34 cellular contexts compared by ENCODE assay signal in the genomic region with DNA sequence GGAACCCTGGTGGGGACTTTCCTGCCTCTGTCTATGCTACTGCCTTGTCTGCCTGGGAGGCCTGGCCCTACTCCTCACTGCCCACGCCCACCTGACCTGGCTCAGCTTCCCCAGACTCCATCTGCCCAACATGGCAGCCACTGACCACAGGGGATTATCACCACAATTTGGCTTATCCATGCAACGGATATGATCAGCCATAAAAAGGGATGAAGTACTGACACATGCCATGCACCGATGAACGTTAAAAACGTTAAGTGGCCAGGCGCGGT. TPM values are rescaled to one million over a fixed set of nuclear protein-coding genes. Genes with fewer than 3 reads are reported as not detected.
"Had no signal": no experiment of that assay in that cellular context is flagged by ENCODE, and none has a peak within 500 bp of the region (broad histone marks: within the 10 kb centered on the region; RNA-seq: fewer than 3 reads in every experiment).

No MANE protein-coding gene starts in this region.

- H3K27me3 ChIP-seq: ascending aorta, MG63, Peyer's patch had no signal

- H3K36me3 Mint-ChIP-seq: activated CD8-positive, alpha-beta memory T cell treated with anti-CD3 and anti-CD28 coated beads, Interleukin-2, amount 10 ng/mL, durations not matched to agents 7 days and 5 days; activated naive CD4-positive, alpha-beta T cell treated with anti-CD3 and anti-CD28 coated beads, Interleukin-2, amount 10 ng/mL, durations not matched to agents 7 days and 5 days; activated naive CD8-positive, alpha-beta T cell had no signal

- ATAC-seq: activated CD8-positive, alpha-beta memory T cell treated with anti-CD3 and anti-CD28 coated beads, Interleukin-2, amount 10 ng/mL, durations not matched to agents 7 days and 5 days; PC-3; Right ventricle myocardium inferior had no signal

- H3K27ac Mint-ChIP-seq: activated CD4-positive, alpha-beta memory T cell treated with anti-CD3 and anti-CD28 coated beads, Interleukin-2, amount 10 ng/mL, durations not matched to agents 7 days and 5 days; activated CD8-positive, alpha-beta memory T cell treated with anti-CD3 and anti-CD28 coated beads, Interleukin-2, amount 10 ng/mL, durations not matched to agents 7 days and 5 days; activated naive CD4-positive, alpha-beta T cell treated with anti-CD3 and anti-CD28 coated beads, Interleukin-2, amount 10 ng/mL, durations not matched to agents 7 days and 5 days; activated naive CD8-positive, alpha-beta T cell had no signal

- H3K27ac ChIP-seq: ascending aorta, Peyer's patch, WERI-Rb-1 had no signal

- H3K9me3 Mint-ChIP-seq: activated CD4-positive, alpha-beta memory T cell treated with anti-CD3 and anti-CD28 coated beads, Interleukin-2, amount 10 ng/mL, durations not matched to agents 7 days and 5 days; activated naive CD4-positive, alpha-beta T cell treated with anti-CD3 and anti-CD28 coated beads, Interleukin-2, amount 10 ng/mL, durations not matched to agents 7 days and 5 days had no signal

- H3K9me3 ChIP-seq: ascending aorta, MG63, Peyer's patch had no signal

- H3K4me3 ChIP-seq: ascending aorta, MG63, Peyer's patch had no signal

- H3K4me1 ChIP-seq: ascending aorta had no signal

- H3K36me3 ChIP-seq: ascending aorta, MG63, Peyer's patch, WERI-Rb-1 had no signal

- H3K4me1 Mint-ChIP-seq: activated CD4-positive, alpha-beta memory T cell treated with anti-CD3 and anti-CD28 coated beads, Interleukin-2, amount 10 ng/mL, durations not matched to agents 7 days and 5 days; activated CD8-positive, alpha-beta memory T cell treated with anti-CD3 and anti-CD28 coated beads, Interleukin-2, amount 10 ng/mL, durations not matched to agents 7 days and 5 days; activated naive CD4-positive, alpha-beta T cell treated with anti-CD3 and anti-CD28 coated beads, Interleukin-2, amount 10 ng/mL, durations not matched to agents 7 days and 5 days had no signal

- DNase-seq: activated CD4-positive, alpha-beta memory T cell treated with anti-CD3 and anti-CD28 coated beads, Interleukin-2, amount 10 ng/mL, durations not matched to agents 7 days and 5 days; activated CD4-positive, alpha-beta T cell treated with anti-CD3 and anti-CD28 coated beads for 1 hour; activated CD4-positive, alpha-beta T cell treated with anti-CD3 and anti-CD28 coated beads for 48 hours; activated CD4-positive, CD25-positive, alpha-beta regulatory T cell; activated CD8-positive, alpha-beta memory T cell treated with anti-CD3 and anti-CD28 coated beads for 24 hours; activated CD8-positive, alpha-beta memory T cell treated with anti-CD3 and anti-CD28 coated beads, Interleukin-2, amount 10 ng/mL, durations not matched to agents 7 days and 5 days; activated CD8-positive, alpha-beta memory T cell treated with anti-CD3 and anti-CD28 coated beads, Interleukin-2, amount 50 U/mL, for 48 hours; activated effector memory CD4-positive, alpha-beta T cell treated with Interleukin-2 at 50 U/mL for 16 hours; activated naive CD4-positive, alpha-beta T cell treated with anti-CD3 and anti-CD28 coated beads, Interleukin-2, amount 10 ng/mL, durations not matched to agents 7 days and 5 days; activated T-cell treated with anti-CD3 and anti-CD28 coated beads, Interleukin-2, amount 50 U/mL, for 48 hours; amygdala; central memory CD4-positive, alpha-beta T cell; Karpas-422; MG63; NCI-H1048; NCI-H1105 treated with DMSO at 0.1 percent for 48 hours; NCI-H1436; NCI-H1694; NCI-H1930; NCI-H2081 treated with DMSO at 0.1 percent for 48 hours; NCI-H345; NCI-H524 treated with DMSO at 0.1 percent for 48 hours; PC-3; RPMI8226; SW 1271; T-helper 1 cell; T-helper 2 cell; T-helper 9 cell; WERI-Rb-1 had no signal

- H3K4me3 Mint-ChIP-seq: activated CD4-positive, alpha-beta memory T cell treated with anti-CD3 and anti-CD28 coated beads, Interleukin-2, amount 10 ng/mL, durations not matched to agents 7 days and 5 days; activated CD8-positive, alpha-beta memory T cell treated with anti-CD3 and anti-CD28 coated beads, Interleukin-2, amount 10 ng/mL, durations not matched to agents 7 days and 5 days; activated naive CD4-positive, alpha-beta T cell treated with anti-CD3 and anti-CD28 coated beads, Interleukin-2, amount 10 ng/mL, durations not matched to agents 7 days and 5 days; activated naive CD8-positive, alpha-beta T cell had no signal

RNA-seq across cellular contexts. Expression of gene KCNF1, which starts 5.9 kb away (rescaled TPM):
- total RNA-seq: activated CD4-positive, alpha-beta memory T cell treated with anti-CD3 and anti-CD28 coated beads, Interleukin-2, amount 10 ng/mL, durations not matched to agents 7 days and 5 days; activated CD8-positive, alpha-beta memory T cell treated with anti-CD3 and anti-CD28 coated beads, Interleukin-2, amount 10 ng/mL, durations not matched to agents 7 days and 5 days; ascending aorta; chondrocyte had no signal
